Comparison of ENCODE assay signal across 25 cellular contexts in the genomic region with DNA sequence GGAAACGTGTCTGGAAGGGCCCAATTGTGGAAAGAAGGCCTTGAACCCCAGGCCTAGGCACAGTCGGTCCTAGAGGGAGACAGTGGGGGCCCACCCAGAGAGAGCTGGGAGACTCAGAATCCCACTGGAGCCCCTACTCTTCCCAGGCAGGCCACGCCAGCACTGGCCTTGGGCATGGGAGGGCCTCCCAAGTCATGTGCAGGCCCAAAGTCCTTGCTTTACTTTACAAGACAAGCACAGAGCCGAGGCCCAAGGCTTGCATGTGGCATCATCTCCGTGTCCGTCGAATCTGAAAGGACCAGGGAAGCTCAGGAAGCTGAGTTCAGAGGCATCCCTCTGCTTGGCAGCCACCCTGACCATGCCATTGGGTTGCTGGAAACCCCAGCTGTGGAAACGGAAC. TPM values are rescaled to one million over a fixed set of nuclear protein-coding genes. Genes with fewer than 3 reads are reported as not detected.
"Had no signal": no experiment of that assay in that cellular context is flagged by ENCODE, and none has a peak within 500 bp of the region (broad histone marks: within the 10 kb centered on the region; RNA-seq: fewer than 3 reads in every experiment).

No MANE protein-coding gene starts in this region.

- H3K36me3 ChIP-seq: Peyer's patch had no signal

- H3K9me3 ChIP-seq: Peyer's patch had no signal

- DNase-seq: activated B cell treated with CpG ODN at 0.5 μM for 24 hours; activated CD4-positive, alpha-beta memory T cell treated with anti-CD3 and anti-CD28 coated beads for 36 hours; activated CD4-positive, alpha-beta T cell treated with anti-CD3 and anti-CD28 coated beads, Interleukin-2, amount 10 ng/mL, durations not matched to agents 7 days and 5 days; activated CD8-positive, alpha-beta memory T cell treated with anti-CD3 and anti-CD28 coated beads for 24 hours; activated effector memory CD4-positive, alpha-beta T cell treated with anti-CD3 and anti-CD28 coated beads, Interleukin-2, amount 50 U/mL, for 16 hours; activated naive CD4-positive, alpha-beta T cell treated with Interleukin-2 at 50 U/mL for 16 hours; activated naive CD8-positive, alpha-beta T cell treated with anti-CD3 and anti-CD28 coated beads, Interleukin-2, amount 50 U/mL, for 24 hours; activated T-cell treated with anti-CD3 and anti-CD28 coated beads, Interleukin-2, amount 50 U/mL, for 4 hours; amniotic stem cell; KG1; NCI-H1048; NCI-H146; NCI-H187 treated with DMSO at 0.1 percent for 48 hours; NCI-H510A treated with DMSO at 0.1 percent for 48 hours; NK-92 treated with Interleukin-12 subunit alpha and Interleukin-12 subunit beta, amount 100 ng/mL, for 24 hours; Peyer's patch; SHP77 treated with DMSO at 0.1 percent for 48 hours; T-cell; T-helper 2 cell; T1000 had no signal

- H3K27me3 ChIP-seq: Peyer's patch had no signal

- H3K4me3 Mint-ChIP-seq: activated B cell treated with CpG ODN at 0.5 μM for 24 hours; activated CD4-positive, alpha-beta memory T cell treated with anti-CD3 and anti-CD28 coated beads for 36 hours; activated CD4-positive, alpha-beta T cell treated with anti-CD3 and anti-CD28 coated beads, Interleukin-2, amount 10 ng/mL, durations not matched to agents 7 days and 5 days; activated naive CD8-positive, alpha-beta T cell treated with anti-CD3 and anti-CD28 coated beads, Interleukin-2, amount 50 U/mL, for 24 hours; activated T-cell treated with anti-CD3 and anti-CD28 coated beads, Interleukin-2, amount 50 U/mL, for 4 hours; T-cell had no signal

- H3K4me3 ChIP-seq: Peyer's patch had no signal

- H3K36me3 Mint-ChIP-seq: activated CD4-positive, alpha-beta memory T cell treated with anti-CD3 and anti-CD28 coated beads for 36 hours had no signal

- H3K27ac Mint-ChIP-seq: activated B cell treated with CpG ODN at 0.5 μM for 24 hours; activated CD4-positive, alpha-beta memory T cell treated with anti-CD3 and anti-CD28 coated beads for 36 hours; activated CD4-positive, alpha-beta T cell treated with anti-CD3 and anti-CD28 coated beads, Interleukin-2, amount 10 ng/mL, durations not matched to agents 7 days and 5 days; activated naive CD8-positive, alpha-beta T cell treated with anti-CD3 and anti-CD28 coated beads, Interleukin-2, amount 50 U/mL, for 24 hours had no signal

- H3K9me3 Mint-ChIP-seq: activated B cell treated with CpG ODN at 0.5 μM for 24 hours; activated CD4-positive, alpha-beta memory T cell treated with anti-CD3 and anti-CD28 coated beads for 36 hours; activated naive CD4-positive, alpha-beta T cell treated with anti-CD3 and anti-CD28 coated beads, Interleukin-2, amount 50 U/mL, for 72 hours; activated naive CD8-positive, alpha-beta T cell treated with anti-CD3 and anti-CD28 coated beads, Interleukin-2, amount 50 U/mL, for 24 hours; activated T-cell treated with anti-CD3 and anti-CD28 coated beads, Interleukin-2, amount 50 U/mL, for 4 hours; T-cell had no signal

- ATAC-seq: activated naive CD4-positive, alpha-beta T cell treated with anti-CD3 and anti-CD28 coated beads, Interleukin-2, amount 50 U/mL, for 72 hours; activated naive CD8-positive, alpha-beta T cell treated with anti-CD3 and anti-CD28 coated beads, Interleukin-2, amount 50 U/mL, for 24 hours; activated T-cell treated with anti-CD3 and anti-CD28 coated beads, Interleukin-2, amount 50 U/mL, for 4 hours; T-cell had no signal

- H3K27ac ChIP-seq: Peyer's patch, RWPE1 had no signal

- H3K27me3 Mint-ChIP-seq: activated B cell treated with CpG ODN at 0.5 μM for 24 hours; activated CD4-positive, alpha-beta memory T cell treated with anti-CD3 and anti-CD28 coated beads for 36 hours; activated CD4-positive, alpha-beta T cell treated with anti-CD3 and anti-CD28 coated beads, Interleukin-2, amount 10 ng/mL, durations not matched to agents 7 days and 5 days; activated naive CD8-positive, alpha-beta T cell treated with anti-CD3 and anti-CD28 coated beads, Interleukin-2, amount 50 U/mL, for 24 hours; brain; T-cell had no signal

RNA-seq across cellular contexts. Expression of a gene that starts 32.7 kb away (rescaled TPM):
- total RNA-seq: LHCN-M2, M059J had no signal
